13 cellular contexts compared by ENCODE assay signal in genomic region chr17:29560306-29560705, GRCh38. TPM values are rescaled to one million over a fixed set of nuclear protein-coding genes. Genes with fewer than 3 reads are reported as not detected.
DNase-seq lines count a peak whose midpoint lies in the region; ATAC-seq and TF ChIP-seq lines count a peak whose summit lies in the region.
"Had no signal": no experiment of that assay in that cellular context is flagged by ENCODE, and none has a peak within 500 bp of the region (broad histone marks: within the 10 kb centered on the region; RNA-seq: fewer than 3 reads in every experiment).

No MANE protein-coding gene starts in this region.

- no peak overlapping the region for H3K4me3 ChIP-seq in endodermal cell (ENCODE audit: low read length)
- H3K4me3 ChIP-seq in tibial nerve: no peak overlapping the region
- H3K4me3 ChIP-seq: thoracic aorta had no signal

- H3K36me3 ChIP-seq in endodermal cell (ENCODE audit: control insufficient read depth, insufficient read depth, low read length): no peaks in the 10 kb centered on the region
- peaks cover 4 to 42% (median 6%) of the 10 kb centered on the region in 3 donors for H3K36me3 ChIP-seq in tibial nerve
- H3K36me3 ChIP-seq: thoracic aorta had no signal

- H3K9me3 ChIP-seq in endodermal cell (ENCODE audit: control insufficient read depth, low read length) (no peaks in the 10 kb centered on the region), tibial nerve (no peaks in the 10 kb centered on the region)
- H3K9me3 ChIP-seq: thoracic aorta had no signal

- peaks cover 4% of the 10 kb centered on the region for H3K4me1 Mint-ChIP-seq in endodermal cell
- peaks cover 54% of the 10 kb centered on the region for H3K4me1 Mint-ChIP-seq in activated naive CD8-positive, alpha-beta T cell treated with anti-CD3 and anti-CD28 coated beads, Interleukin-2, amount 50 U/mL, for 24 hours
- H3K4me1 Mint-ChIP-seq: H9 had no signal

- no peak overlapping the region for H3K27ac Mint-ChIP-seq in endodermal cell
- no peak overlapping the region for H3K27ac Mint-ChIP-seq in activated naive CD8-positive, alpha-beta T cell treated with anti-CD3 and anti-CD28 coated beads, Interleukin-2, amount 50 U/mL, for 24 hours
- H3K27ac Mint-ChIP-seq: H9 had no signal

- TF ChIP-seq CTCF in endodermal cell (conservative IDR thresholded peaks at IDR 0.05) (no peak), tibial nerve (IDR thresholded peaks at IDR 0.05) (no peak)

- TF ChIP-seq POLR2A in tibial nerve (IDR thresholded peaks at IDR 0.05): no peak

- peak; percentile 64 for DNase-seq in KBM-7
- DNase-seq in NOMO-1 treated with DMSO at 0.1 percent for 48 hours (lab: John Stamatoyannopoulos, UW; ENCODE audit: unreplicated experiment): peak; percentile 92
- DNase-seq in endodermal cell: peak; percentile 20
- DNase-seq in tibial nerve (ENCODE audit: low spot score in 2 of 2): no peak
- no peak for DNase-seq in activated naive CD8-positive, alpha-beta T cell treated with anti-CD3 and anti-CD28 coated beads, Interleukin-2, amount 50 U/mL, for 24 hours
- DNase-seq in HK-2 (ENCODE audit: unreplicated experiment): no peak
- no peak for DNase-seq in A172 (ENCODE audit: low spot score)
- DNase-seq: activated CD4-positive, alpha-beta T cell treated with anti-CD3 and anti-CD28 coated beads for 48 hours; Calu3; H9; NCI-H1092 had no signal

- H3K9me3 Mint-ChIP-seq in endodermal cell: no peaks in the 10 kb centered on the region
- H3K9me3 Mint-ChIP-seq in activated naive CD8-positive, alpha-beta T cell treated with anti-CD3 and anti-CD28 coated beads, Interleukin-2, amount 50 U/mL, for 24 hours: no peaks in the 10 kb centered on the region
- H3K9me3 Mint-ChIP-seq: brain, H9 had no signal

- peaks cover 30% of the 10 kb centered on the region for H3K27me3 ChIP-seq in endodermal cell (ENCODE audit: control insufficient read depth, insufficient read depth, low read length, poor library complexity, severe bottlenecking)
- no peaks in the 10 kb centered on the region for H3K27me3 ChIP-seq in tibial nerve

- no peaks in the 10 kb centered on the region for H3K36me3 Mint-ChIP-seq in endodermal cell (ENCODE audit: low read depth)
- H3K36me3 Mint-ChIP-seq in activated naive CD8-positive, alpha-beta T cell treated with anti-CD3 and anti-CD28 coated beads, Interleukin-2, amount 50 U/mL, for 24 hours (ENCODE audit: low read depth): peaks cover 8% of the 10 kb centered on the region
- H3K36me3 Mint-ChIP-seq: brain had no signal

- H3K4me3 Mint-ChIP-seq in endodermal cell: no peak overlapping the region
- no peak overlapping the region for H3K4me3 Mint-ChIP-seq in activated naive CD8-positive, alpha-beta T cell treated with anti-CD3 and anti-CD28 coated beads, Interleukin-2, amount 50 U/mL, for 24 hours
- H3K4me3 Mint-ChIP-seq: H9 had no signal

- no peak for TF ChIP-seq EP300 in tibial nerve (IDR thresholded peaks at IDR 0.05)

- H3K27ac ChIP-seq in endodermal cell (ENCODE audit: low read depth, low read length): no peak overlapping the region
- peak overlapping the region in 3 of 4 donors; percentile 30 to 59 (median 48) for H3K27ac ChIP-seq in tibial nerve

- peaks cover 39% of the 10 kb centered on the region for H3K27me3 Mint-ChIP-seq in endodermal cell (ENCODE audit: insufficient read depth)
- no peaks in the 10 kb centered on the region for H3K27me3 Mint-ChIP-seq in activated naive CD8-positive, alpha-beta T cell treated with anti-CD3 and anti-CD28 coated beads, Interleukin-2, amount 50 U/mL, for 24 hours

- H3K9ac ChIP-seq in endodermal cell (ENCODE audit: extremely low read depth, low read length, poor library complexity, severe bottlenecking): no peak overlapping the region

- H3K4me1 ChIP-seq in endodermal cell (ENCODE audit: control insufficient read depth, insufficient read depth, low read length): no peaks in the 10 kb centered on the region
- peaks cover 0 to 33% (median 18%) of the 10 kb centered on the region in 4 donors for H3K4me1 ChIP-seq in tibial nerve

- in situ Hi-C loops in KBM-7 (cut with MboI; ENCODE audit: low pct_unique_long_range_greater_than_20kb, low sequenced_read_pairs): loop anchor here (25.0 kb wide), 1 partner anchor 423 kb away; no protein-coding TSS in a partner anchor

- no peak for ATAC-seq in activated naive CD8-positive, alpha-beta T cell treated with anti-CD3 and anti-CD28 coated beads, Interleukin-2, amount 50 U/mL, for 24 hours

- WGBS in endodermal cell (ENCODE audit: insufficient coverage in 1 of 2, insufficient read length in 1 of 2), 2 experiments: 84 to 96% methylated on average over 4 to 5 of the region's 6 CpGs
- 61 to 75% methylated on average over 6 of the region's 6 CpGs for WGBS in tibial nerve, 2 donors

RNA-seq across cellular contexts. Expression of gene ABHD15, which starts 6.5 kb away (rescaled TPM):
- total RNA-seq in endodermal cell (1 to 10 TPM; 1.4 to 2.1 TPM), tibial nerve (10 to 100 TPM; 25.7 to 32.7 (median 30.3) TPM)
- polyA plus RNA-seq in endodermal cell (2013, experiment 1 of 2): 1.9 TPM
- 1.4 TPM for polyA plus RNA-seq in endodermal cell (2013, experiment 2 of 2)
- 11.6 and 11.7 TPM in 2 replicates for total RNA-seq in A172 (2014; rRNA removed; shearing (Covaris generic))

RNA-seq across cellular contexts. Expression of gene TP53I13, which starts 8.2 kb away (rescaled TPM):
- 10 to 100 TPM; 21.7 to 31.0 TPM for total RNA-seq in endodermal cell
- polyA plus RNA-seq in endodermal cell (2013, experiment 1 of 2): 34.6 TPM
- polyA plus RNA-seq in endodermal cell (2013, experiment 2 of 2): 33.7 TPM
- 100 to 1,000 TPM; 119 to 188 (median 152) TPM for total RNA-seq in tibial nerve
- 64.1 and 68.5 TPM in 2 replicates for total RNA-seq in A172 (2014; rRNA removed; shearing (Covaris generic))

RNA-seq across cellular contexts. Expression of gene GIT1, which starts 29.1 kb away (rescaled TPM):
- total RNA-seq in endodermal cell: 10 to 100 TPM; 45.0 to 61.8 TPM
- polyA plus RNA-seq in endodermal cell (2013, experiment 1 of 2): 47.1 TPM
- polyA plus RNA-seq in endodermal cell (2013, experiment 2 of 2): 48.9 TPM
- 100 to 1,000 TPM in 1 of 4 donors, 10 to 100 TPM in 3; 51.3 to 100 (median 89.7) TPM for total RNA-seq in tibial nerve
- 51.8 and 53.2 TPM in 2 replicates for total RNA-seq in A172 (2014; rRNA removed; shearing (Covaris generic))

RNA-seq across cellular contexts. Expression of gene ANKRD13B, which starts 32.6 kb away (rescaled TPM):
- total RNA-seq in endodermal cell: 1 to 10 TPM; 2.2 to 2.6 TPM
- polyA plus RNA-seq in endodermal cell (2013, experiment 1 of 2): 36.5 TPM
- 28.4 TPM for polyA plus RNA-seq in endodermal cell (2013, experiment 2 of 2)
- total RNA-seq in tibial nerve: 10 to 100 TPM; 19.0 to 50.1 (median 26.4) TPM
- total RNA-seq in A172 (2014; rRNA removed; shearing (Covaris generic)): 17.6 and 21.8 TPM in 2 replicates

Comparison
In these comparisons a context has a peak if more than half of its experiments do, and no peak if none do; other contexts are left out.
1. DNase-seq: peak in KBM-7 (single experiment), NOMO-1 treated with DMSO at 0.1 percent for 48 hours (single experiment) and endodermal cell (single experiment); none in tibial nerve (0 of 2), activated naive CD8-positive, alpha-beta T cell treated with anti-CD3 and anti-CD28 coated beads, Interleukin-2, amount 50 U/mL, for 24 hours (single experiment), HK-2 (single experiment) and A172 (single experiment).